Comparison of ENCODE assay signal across 1 cellular context in genomic region chr10:102511562-102512274, GRCh38.
A peak's percentile ranks its signal among the peaks of the same experiment; 100 is the strongest.
TF ChIP-seq lines count a peak whose summit lies in the region.

No MANE protein-coding gene starts in this region.

TF ChIP-seq in GM12878, 131 proteins besides CTCF, POLR2A, EP300 and RAD21 (continued from another document):
- TF ChIP-seq, protein P1, sequence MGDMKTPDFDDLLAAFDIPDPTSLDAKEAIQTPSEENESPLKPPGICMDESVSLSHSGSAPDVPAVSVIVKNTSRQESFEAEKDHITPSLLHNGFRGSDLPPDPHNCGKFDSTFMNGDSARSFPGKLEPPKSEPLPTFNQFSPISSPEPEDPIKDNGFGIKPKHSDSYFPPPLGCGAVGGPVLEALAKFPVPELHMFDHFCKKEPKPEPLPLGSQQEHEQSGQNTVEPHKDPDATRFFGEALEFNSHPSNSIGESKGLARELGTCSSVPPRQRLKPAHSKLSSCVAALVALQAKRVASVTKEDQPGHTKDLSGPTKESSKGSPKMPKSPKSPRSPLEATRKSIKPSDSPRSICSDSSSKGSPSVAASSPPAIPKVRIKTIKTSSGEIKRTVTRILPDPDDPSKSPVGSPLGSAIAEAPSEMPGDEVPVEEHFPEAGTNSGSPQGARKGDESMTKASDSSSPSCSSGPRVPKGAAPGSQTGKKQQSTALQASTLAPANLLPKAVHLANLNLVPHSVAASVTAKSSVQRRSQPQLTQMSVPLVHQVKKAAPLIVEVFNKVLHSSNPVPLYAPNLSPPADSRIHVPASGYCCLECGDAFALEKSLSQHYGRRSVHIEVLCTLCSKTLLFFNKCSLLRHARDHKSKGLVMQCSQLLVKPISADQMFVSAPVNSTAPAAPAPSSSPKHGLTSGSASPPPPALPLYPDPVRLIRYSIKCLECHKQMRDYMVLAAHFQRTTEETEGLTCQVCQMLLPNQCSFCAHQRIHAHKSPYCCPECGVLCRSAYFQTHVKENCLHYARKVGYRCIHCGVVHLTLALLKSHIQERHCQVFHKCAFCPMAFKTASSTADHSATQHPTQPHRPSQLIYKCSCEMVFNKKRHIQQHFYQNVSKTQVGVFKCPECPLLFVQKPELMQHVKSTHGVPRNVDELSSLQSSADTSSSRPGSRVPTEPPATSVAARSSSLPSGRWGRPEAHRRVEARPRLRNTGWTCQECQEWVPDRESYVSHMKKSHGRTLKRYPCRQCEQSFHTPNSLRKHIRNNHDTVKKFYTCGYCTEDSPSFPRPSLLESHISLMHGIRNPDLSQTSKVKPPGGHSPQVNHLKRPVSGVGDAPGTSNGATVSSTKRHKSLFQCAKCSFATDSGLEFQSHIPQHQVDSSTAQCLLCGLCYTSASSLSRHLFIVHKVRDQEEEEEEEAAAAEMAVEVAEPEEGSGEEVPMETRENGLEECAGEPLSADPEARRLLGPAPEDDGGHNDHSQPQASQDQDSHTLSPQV (IDR thresholded peaks at IDR 0.05) = no peak
- TF ChIP-seq NRF1 (conservative IDR thresholded peaks at IDR 0.05; ENCODE audit: low read depth, low read length) (no peak), MTA2 (IDR thresholded peaks at IDR 0.05; ENCODE audit: low read depth) (peak; percentile 30; the same call in 1 of the 2 replicates), ZNF274 (IDR thresholded peaks at IDR 0.05; ENCODE audit: insufficient read depth, insufficient read length) (no peak), ZNF207 (IDR thresholded peaks at IDR 0.05; ENCODE audit: borderline replicate concordance) (no peak), ZNF622 (IDR thresholded peaks at IDR 0.05) (no peak), IRF4 (IDR thresholded peaks at IDR 0.05; ENCODE audit: low read depth, low read length) (no peak), BHLHE40 (IDR thresholded peaks at IDR 0.05; ENCODE audit: borderline replicate concordance in 1 of 2, low read depth in 2 of 2, low read length in 1 of 2) (peak; percentile 89), SRF (IDR thresholded peaks at IDR 0.05; ENCODE audit: low read depth in 2 of 2, low read length in 2 of 2) (no peak), E2F8 (IDR thresholded peaks at IDR 0.05; ENCODE audit: low read depth, partially characterized antibody) (no peak), FOS (IDR thresholded peaks at IDR 0.05; ENCODE audit: borderline replicate concordance, extremely low read depth, insufficient read length) (no peak), ATF7 (IDR thresholded peaks at IDR 0.05; ENCODE audit: low read depth) (no peak), SPI1 (IDR thresholded peaks at IDR 0.05; ENCODE audit: borderline replicate concordance, insufficient read depth, low read depth, low read length) (peak; percentile 81), DPF2 (IDR thresholded peaks at IDR 0.05) (0 out of 2 replicates have a peak, but pooled peaks have one; percentile 14), SIX5 (IDR thresholded peaks at IDR 0.05; ENCODE audit: low read depth, low read length, severe bottlenecking) (no peak), MEF2B (IDR thresholded peaks at IDR 0.05; ENCODE audit: partially characterized antibody, poor library complexity, severe bottlenecking) (peak; percentile 24), STAT3 (IDR thresholded peaks at IDR 0.05; ENCODE audit: low read depth, low read length) (no peak), YY1 (IDR thresholded peaks at IDR 0.05; ENCODE audit: low read depth, low read length) (0 out of 2 replicates have a peak, but pooled peaks have one; percentile 27), YBX1 (IDR thresholded peaks at IDR 0.05) (no peak), NBN (IDR thresholded peaks at IDR 0.05) (peak; percentile 66; the same call in 1 of the 2 replicates), SMARCA5 (IDR thresholded peaks at IDR 0.05) (peak; percentile 20; the same call in 1 of the 2 replicates), KLF5 (IDR thresholded peaks at IDR 0.05; ENCODE audit: partially characterized antibody) (no peak), EED (IDR thresholded peaks at IDR 0.05; ENCODE audit: low read depth) (peak; percentile 69), USF1 (IDR thresholded peaks at IDR 0.05; ENCODE audit: borderline replicate concordance, extremely low read length, insufficient read depth, low read depth, low read length) (peak; percentile 87), RUNX3 (IDR thresholded peaks at IDR 0.05; ENCODE audit: low read length) (peak; percentile 77), RAD51 (IDR thresholded peaks at IDR 0.05) (peak; percentile 96), MXI1 (IDR thresholded peaks at IDR 0.05; ENCODE audit: low read depth, low read length) (peak; percentile 35; the same call in 1 of the 2 replicates), IKZF1 (conservative IDR thresholded peaks at IDR 0.05) (peak; percentile 81), SMC3 (IDR thresholded peaks at IDR 0.05; ENCODE audit: borderline replicate concordance, low read length) (no peak), SMAD5 (IDR thresholded peaks at IDR 0.05; ENCODE audit: low read depth) (no peak), IKZF2 (IDR thresholded peaks at IDR 0.05) (peak; percentile 64 to 79; a peak in 3 of 4 replicates), USF2 (IDR thresholded peaks at IDR 0.05; ENCODE audit: borderline replicate concordance, low read depth, low read length) (peak; percentile 80), CBFB (IDR thresholded peaks at IDR 0.05; ENCODE audit: low read depth) (no peak)
- TF ChIP-seq, protein P2, sequence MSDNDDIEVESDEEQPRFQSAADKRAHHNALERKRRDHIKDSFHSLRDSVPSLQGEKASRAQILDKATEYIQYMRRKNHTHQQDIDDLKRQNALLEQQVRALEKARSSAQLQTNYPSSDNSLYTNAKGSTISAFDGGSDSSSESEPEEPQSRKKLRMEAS (IDR thresholded peaks at IDR 0.05; ENCODE audit: low read depth, low read length) = peak; percentile 88
- TF ChIP-seq, protein P3, sequence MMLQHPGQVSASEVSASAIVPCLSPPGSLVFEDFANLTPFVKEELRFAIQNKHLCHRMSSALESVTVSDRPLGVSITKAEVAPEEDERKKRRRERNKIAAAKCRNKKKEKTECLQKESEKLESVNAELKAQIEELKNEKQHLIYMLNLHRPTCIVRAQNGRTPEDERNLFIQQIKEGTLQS (IDR thresholded peaks at IDR 0.05; ENCODE audit: borderline replicate concordance, extremely low read depth, low read depth, low read length) = peak; percentile 72; the same call in 1 of the 2 replicates
- TF ChIP-seq, protein P4, sequence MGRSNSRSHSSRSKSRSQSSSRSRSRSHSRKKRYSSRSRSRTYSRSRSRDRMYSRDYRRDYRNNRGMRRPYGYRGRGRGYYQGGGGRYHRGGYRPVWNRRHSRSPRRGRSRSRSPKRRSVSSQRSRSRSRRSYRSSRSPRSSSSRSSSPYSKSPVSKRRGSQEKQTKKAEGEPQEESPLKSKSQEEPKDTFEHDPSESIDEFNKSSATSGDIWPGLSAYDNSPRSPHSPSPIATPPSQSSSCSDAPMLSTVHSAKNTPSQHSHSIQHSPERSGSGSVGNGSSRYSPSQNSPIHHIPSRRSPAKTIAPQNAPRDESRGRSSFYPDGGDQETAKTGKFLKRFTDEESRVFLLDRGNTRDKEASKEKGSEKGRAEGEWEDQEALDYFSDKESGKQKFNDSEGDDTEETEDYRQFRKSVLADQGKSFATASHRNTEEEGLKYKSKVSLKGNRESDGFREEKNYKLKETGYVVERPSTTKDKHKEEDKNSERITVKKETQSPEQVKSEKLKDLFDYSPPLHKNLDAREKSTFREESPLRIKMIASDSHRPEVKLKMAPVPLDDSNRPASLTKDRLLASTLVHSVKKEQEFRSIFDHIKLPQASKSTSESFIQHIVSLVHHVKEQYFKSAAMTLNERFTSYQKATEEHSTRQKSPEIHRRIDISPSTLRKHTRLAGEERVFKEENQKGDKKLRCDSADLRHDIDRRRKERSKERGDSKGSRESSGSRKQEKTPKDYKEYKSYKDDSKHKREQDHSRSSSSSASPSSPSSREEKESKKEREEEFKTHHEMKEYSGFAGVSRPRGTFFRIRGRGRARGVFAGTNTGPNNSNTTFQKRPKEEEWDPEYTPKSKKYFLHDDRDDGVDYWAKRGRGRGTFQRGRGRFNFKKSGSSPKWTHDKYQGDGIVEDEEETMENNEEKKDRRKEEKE (IDR thresholded peaks at IDR 0.05) = no peak
- TF ChIP-seq, protein P5, sequence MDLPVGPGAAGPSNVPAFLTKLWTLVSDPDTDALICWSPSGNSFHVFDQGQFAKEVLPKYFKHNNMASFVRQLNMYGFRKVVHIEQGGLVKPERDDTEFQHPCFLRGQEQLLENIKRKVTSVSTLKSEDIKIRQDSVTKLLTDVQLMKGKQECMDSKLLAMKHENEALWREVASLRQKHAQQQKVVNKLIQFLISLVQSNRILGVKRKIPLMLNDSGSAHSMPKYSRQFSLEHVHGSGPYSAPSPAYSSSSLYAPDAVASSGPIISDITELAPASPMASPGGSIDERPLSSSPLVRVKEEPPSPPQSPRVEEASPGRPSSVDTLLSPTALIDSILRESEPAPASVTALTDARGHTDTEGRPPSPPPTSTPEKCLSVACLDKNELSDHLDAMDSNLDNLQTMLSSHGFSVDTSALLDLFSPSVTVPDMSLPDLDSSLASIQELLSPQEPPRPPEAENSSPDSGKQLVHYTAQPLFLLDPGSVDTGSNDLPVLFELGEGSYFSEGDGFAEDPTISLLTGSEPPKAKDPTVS (IDR thresholded peaks at IDR 0.05; ENCODE audit: low read depth, low read length) = no peak
- TF ChIP-seq, protein P6, sequence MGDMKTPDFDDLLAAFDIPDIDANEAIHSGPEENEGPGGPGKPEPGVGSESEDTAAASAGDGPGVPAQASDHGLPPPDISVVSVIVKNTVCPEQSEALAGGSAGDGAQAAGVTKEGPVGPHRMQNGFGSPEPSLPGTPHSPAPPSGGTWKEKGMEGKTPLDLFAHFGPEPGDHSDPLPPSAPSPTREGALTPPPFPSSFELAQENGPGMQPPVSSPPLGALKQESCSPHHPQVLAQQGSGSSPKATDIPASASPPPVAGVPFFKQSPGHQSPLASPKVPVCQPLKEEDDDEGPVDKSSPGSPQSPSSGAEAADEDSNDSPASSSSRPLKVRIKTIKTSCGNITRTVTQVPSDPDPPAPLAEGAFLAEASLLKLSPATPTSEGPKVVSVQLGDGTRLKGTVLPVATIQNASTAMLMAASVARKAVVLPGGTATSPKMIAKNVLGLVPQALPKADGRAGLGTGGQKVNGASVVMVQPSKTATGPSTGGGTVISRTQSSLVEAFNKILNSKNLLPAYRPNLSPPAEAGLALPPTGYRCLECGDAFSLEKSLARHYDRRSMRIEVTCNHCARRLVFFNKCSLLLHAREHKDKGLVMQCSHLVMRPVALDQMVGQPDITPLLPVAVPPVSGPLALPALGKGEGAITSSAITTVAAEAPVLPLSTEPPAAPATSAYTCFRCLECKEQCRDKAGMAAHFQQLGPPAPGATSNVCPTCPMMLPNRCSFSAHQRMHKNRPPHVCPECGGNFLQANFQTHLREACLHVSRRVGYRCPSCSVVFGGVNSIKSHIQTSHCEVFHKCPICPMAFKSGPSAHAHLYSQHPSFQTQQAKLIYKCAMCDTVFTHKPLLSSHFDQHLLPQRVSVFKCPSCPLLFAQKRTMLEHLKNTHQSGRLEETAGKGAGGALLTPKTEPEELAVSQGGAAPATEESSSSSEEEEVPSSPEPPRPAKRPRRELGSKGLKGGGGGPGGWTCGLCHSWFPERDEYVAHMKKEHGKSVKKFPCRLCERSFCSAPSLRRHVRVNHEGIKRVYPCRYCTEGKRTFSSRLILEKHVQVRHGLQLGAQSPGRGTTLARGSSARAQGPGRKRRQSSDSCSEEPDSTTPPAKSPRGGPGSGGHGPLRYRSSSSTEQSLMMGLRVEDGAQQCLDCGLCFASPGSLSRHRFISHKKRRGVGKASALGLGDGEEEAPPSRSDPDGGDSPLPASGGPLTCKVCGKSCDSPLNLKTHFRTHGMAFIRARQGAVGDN (IDR thresholded peaks at IDR 0.05) = no peak
- TF ChIP-seq, protein P7, sequence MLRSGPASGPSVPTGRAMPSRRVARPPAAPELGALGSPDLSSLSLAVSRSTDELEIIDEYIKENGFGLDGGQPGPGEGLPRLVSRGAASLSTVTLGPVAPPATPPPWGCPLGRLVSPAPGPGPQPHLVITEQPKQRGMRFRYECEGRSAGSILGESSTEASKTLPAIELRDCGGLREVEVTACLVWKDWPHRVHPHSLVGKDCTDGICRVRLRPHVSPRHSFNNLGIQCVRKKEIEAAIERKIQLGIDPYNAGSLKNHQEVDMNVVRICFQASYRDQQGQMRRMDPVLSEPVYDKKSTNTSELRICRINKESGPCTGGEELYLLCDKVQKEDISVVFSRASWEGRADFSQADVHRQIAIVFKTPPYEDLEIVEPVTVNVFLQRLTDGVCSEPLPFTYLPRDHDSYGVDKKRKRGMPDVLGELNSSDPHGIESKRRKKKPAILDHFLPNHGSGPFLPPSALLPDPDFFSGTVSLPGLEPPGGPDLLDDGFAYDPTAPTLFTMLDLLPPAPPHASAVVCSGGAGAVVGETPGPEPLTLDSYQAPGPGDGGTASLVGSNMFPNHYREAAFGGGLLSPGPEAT (IDR thresholded peaks at IDR 0.05; ENCODE audit: low read depth) = peak; percentile 61; the same call in 1 of the 2 replicates
